ENCODE assay signal across 14 cellular contexts in the genomic region with DNA sequence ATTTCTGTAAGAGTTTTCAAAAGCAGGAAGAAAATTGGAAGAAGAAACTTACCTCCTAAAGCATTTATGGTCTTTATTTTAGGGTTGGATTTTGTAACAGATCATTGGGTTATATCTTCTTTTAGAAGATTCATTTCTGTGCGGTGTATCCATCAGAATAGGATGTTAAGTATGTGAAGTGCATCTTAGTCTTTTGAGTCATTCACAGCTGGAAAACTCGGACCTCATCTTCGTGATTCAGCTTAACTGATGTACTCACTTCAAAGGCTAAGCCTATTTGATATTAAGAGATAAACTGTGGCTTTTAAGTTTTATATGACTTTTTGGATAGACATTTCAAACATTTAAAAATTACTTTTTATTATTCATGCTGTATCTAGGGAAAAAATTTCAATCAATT. TPM values are rescaled to one million over a fixed set of nuclear protein-coding genes. Genes with fewer than 3 reads are reported as not detected.
DNase-seq lines count a peak whose midpoint lies in the region; ATAC-seq and TF ChIP-seq lines count a peak whose summit lies in the region.
"Had no signal": no experiment of that assay in that cellular context is flagged by ENCODE, and none has a peak within 500 bp of the region (broad histone marks: within the 10 kb centered on the region; RNA-seq: fewer than 3 reads in every experiment).

No MANE protein-coding gene starts in this region.

- H3K9me3 ChIP-seq in right atrium auricular region (no peaks in the 10 kb centered on the region), right cardiac atrium (ENCODE audit: control insufficient read depth, low read length) (no peaks in the 10 kb centered on the region), hepatocyte (ENCODE audit: low read depth) (no peaks in the 10 kb centered on the region), upper lobe of right lung (no peaks in the 10 kb centered on the region)
- H3K9me3 ChIP-seq: BE2C had no signal

- H3K36me3 ChIP-seq in right atrium auricular region (no peaks in the 10 kb centered on the region), hepatocyte (replicated peaks; ENCODE audit: insufficient read depth, low read depth) (no peaks in the 10 kb centered on the region), upper lobe of right lung (no peaks in the 10 kb centered on the region)
- H3K36me3 ChIP-seq: BE2C had no signal

- ATAC-seq in right cardiac atrium, result no peak
- no peak for ATAC-seq in upper lobe of right lung
- no peak for ATAC-seq in GM19023 (IDR thresholded peaks at IDR 0.05; ENCODE audit: unreplicated experiment)

- H3K4me3 ChIP-seq in right atrium auricular region, result no peak overlapping the region
- no peak overlapping the region for H3K4me3 ChIP-seq in right cardiac atrium (ENCODE audit: low read length)
- H3K4me3 ChIP-seq in astrocyte of the cerebellum (ENCODE audit: low read depth, low read length), result no peak overlapping the region
- no peak overlapping the region for H3K4me3 ChIP-seq in hepatocyte
- no peak overlapping the region for H3K4me3 ChIP-seq in upper lobe of right lung
- H3K4me3 ChIP-seq: dorsolateral prefrontal cortex had no signal

- TF ChIP-seq CTCF in right atrium auricular region (IDR thresholded peaks at IDR 0.05) (no peak), astrocyte of the cerebellum (IDR thresholded peaks at IDR 0.05; ENCODE audit: low read depth, low read length, missing control alignments) (no peak), hepatocyte (IDR thresholded peaks at IDR 0.05; ENCODE audit: poor library complexity) (no peak), upper lobe of right lung (IDR thresholded peaks at IDR 0.05) (no peak)

- H3K27me3 ChIP-seq in right atrium auricular region (no peaks in the 10 kb centered on the region), right cardiac atrium (ENCODE audit: control insufficient read depth, insufficient read depth) (no peaks in the 10 kb centered on the region), hepatocyte (no peaks in the 10 kb centered on the region), upper lobe of right lung (no peaks in the 10 kb centered on the region)
- H3K27me3 ChIP-seq: BE2C, dorsolateral prefrontal cortex had no signal

- no peak overlapping the region for H3K4me2 ChIP-seq in hepatocyte

- no peaks in the 10 kb centered on the region for H4K20me1 ChIP-seq in hepatocyte (ENCODE audit: insufficient read depth, poor library complexity, severe bottlenecking)

- H3K4me1 ChIP-seq in right atrium auricular region, result peaks cover 0 to 31% of the 10 kb centered on the region in 2 donors
- no peaks in the 10 kb centered on the region for H3K4me1 ChIP-seq in right cardiac atrium (ENCODE audit: control insufficient read depth, insufficient read depth, low read length)
- H3K4me1 ChIP-seq in hepatocyte (ENCODE audit: insufficient read depth), result no peaks in the 10 kb centered on the region
- peaks cover 5% of the 10 kb centered on the region for H3K4me1 ChIP-seq in upper lobe of right lung
- H3K4me1 ChIP-seq: BE2C had no signal

- 82% methylated on average over 3 of the region's 3 CpGs for WGBS in right cardiac atrium
- WGBS in hepatocyte (ENCODE audit: low lambda C conversion rate, missing lambda C conversion rate), result 84% methylated on average over 3 of the region's 3 CpGs

- no peak overlapping the region for H2AFZ ChIP-seq in hepatocyte

- no peak for DNase-seq in right atrium auricular region (ENCODE audit: low spot score)
- no peak for DNase-seq in right cardiac atrium
- DNase-seq in astrocyte of the cerebellum (ENCODE audit: low read depth), result peak; percentile 67
- DNase-seq in hepatocyte (ENCODE audit: low spot score), result no peak
- no peak for DNase-seq in upper lobe of right lung
- no peak for DNase-seq in head of caudate nucleus
- DNase-seq in NCI-H69 (lab: John Stamatoyannopoulos, UW), result no peak
- DNase-seq: activated gamma-delta T cell treated with Interleukin-2 at 50 U/mL for 16 hours, BE2C, dorsolateral prefrontal cortex, NCI-H1092, T-helper 1 cell had no signal

- intact Hi-C loops in right cardiac atrium (cut with DNase I), result loop anchor here in 1 of 4 donors (10.0 kb wide), 1 partner anchor 57 kb away; a partner anchor contains a TSS
- intact Hi-C loops in upper lobe of right lung (cut with DNase I), result no loop called here
- intact Hi-C loops in head of caudate nucleus (cut with DNase I), result no loop called here

- no peaks in the 10 kb centered on the region for H3K79me2 ChIP-seq in hepatocyte

- in situ Hi-C loops in astrocyte of the cerebellum (cut with HindIII; ENCODE audit: low sequenced_read_pairs), result no loop called here

- H3K9me2 ChIP-seq in hepatocyte (replicated peaks; ENCODE audit: insufficient read depth), result no peaks in the 10 kb centered on the region

- peak overlapping the region; percentile 57 to 76 for H3K27ac ChIP-seq in right atrium auricular region
- H3K27ac ChIP-seq in right cardiac atrium (ENCODE audit: low read length), result no peak overlapping the region
- peak overlapping the region; percentile 60 for H3K27ac ChIP-seq in hepatocyte
- H3K27ac ChIP-seq in upper lobe of right lung, result peak overlapping the region; percentile 25
- H3K27ac ChIP-seq: dorsolateral prefrontal cortex, HL-60 had no signal

RNA-seq across cellular contexts. Expression of a gene that starts 56.3 kb away (rescaled TPM):
- total RNA-seq in right atrium auricular region (1 to 10 TPM; 1.5 to 2.3 TPM), right cardiac atrium (1 to 10 TPM; 1.3 to 1.8 (median 1.7) TPM), hepatocyte (24.0 TPM in 2 replicates), upper lobe of right lung (4.1 TPM)
- polyA plus RNA-seq in right cardiac atrium (1.5 TPM), hepatocyte (8.4 and 16.9 TPM in 2 replicates)
